In the genomic region with DNA sequence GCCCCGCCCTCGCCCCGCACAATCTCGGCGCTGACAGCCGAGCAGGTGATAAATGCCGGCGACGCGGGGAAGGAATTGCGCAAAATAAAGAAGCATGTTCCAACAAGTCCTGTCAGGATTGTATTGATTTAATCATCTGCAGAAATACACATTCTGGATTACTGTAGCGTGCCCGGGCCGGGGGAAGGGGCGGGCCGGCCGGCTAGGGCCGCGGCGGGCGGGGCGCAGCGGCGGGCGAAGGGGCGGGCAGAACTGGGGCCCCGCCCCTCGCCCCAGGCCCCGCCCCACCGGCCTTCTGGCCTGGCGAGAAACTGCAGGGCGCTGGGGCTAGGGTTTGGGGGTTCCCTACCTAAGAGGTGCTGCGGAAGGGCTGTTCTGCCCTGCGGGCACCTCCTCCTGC, we compare ENCODE assay signal across 12 cellular contexts.
DNase-seq lines count a peak whose midpoint lies in the region; ATAC-seq lines count a peak whose summit lies in the region.
"Had no signal": no experiment of that assay in that cellular context is flagged by ENCODE, and none has a peak within 500 bp of the region (broad histone marks: within the 10 kb centered on the region; RNA-seq: fewer than 3 reads in every experiment).

No MANE protein-coding gene starts in this region.

- H3K27me3 Mint-ChIP-seq in activated CD4-positive, alpha-beta memory T cell treated with anti-CD3 and anti-CD28 coated beads for 36 hours = peaks cover 71% of the 10 kb centered on the region
- peaks cover 79% of the 10 kb centered on the region for H3K27me3 Mint-ChIP-seq in activated CD4-positive, alpha-beta memory T cell treated with anti-CD3 and anti-CD28 coated beads, Interleukin-2, amount 10 ng/mL, durations not matched to agents 7 days and 5 days

- no peaks in the 10 kb centered on the region for H3K9me3 Mint-ChIP-seq in activated CD4-positive, alpha-beta memory T cell treated with anti-CD3 and anti-CD28 coated beads for 36 hours
- H3K9me3 Mint-ChIP-seq in activated CD4-positive, alpha-beta memory T cell treated with anti-CD3 and anti-CD28 coated beads, Interleukin-2, amount 10 ng/mL, durations not matched to agents 7 days and 5 days = no peaks in the 10 kb centered on the region

- no peaks in the 10 kb centered on the region for H3K36me3 ChIP-seq in iPS DF 6.9 (ENCODE audit: control insufficient read depth, insufficient read depth, low read length)
- H3K36me3 ChIP-seq: heart right ventricle had no signal

- peaks cover 61% of the 10 kb centered on the region for H3K27me3 ChIP-seq in iPS DF 6.9 (ENCODE audit: control insufficient read depth, insufficient read depth, low read length)

- no peaks in the 10 kb centered on the region for H3K36me3 Mint-ChIP-seq in activated CD4-positive, alpha-beta memory T cell treated with anti-CD3 and anti-CD28 coated beads for 36 hours
- H3K36me3 Mint-ChIP-seq in activated CD4-positive, alpha-beta memory T cell treated with anti-CD3 and anti-CD28 coated beads, Interleukin-2, amount 10 ng/mL, durations not matched to agents 7 days and 5 days (ENCODE audit: low read depth) = peaks cover 5% of the 10 kb centered on the region

- peaks cover 7% of the 10 kb centered on the region for H3K4me1 ChIP-seq in iPS DF 6.9 (ENCODE audit: control insufficient read depth, insufficient read depth, low read length)

- intact Hi-C loops in activated CD4-positive, alpha-beta memory T cell treated with anti-CD3 and anti-CD28 coated beads for 36 hours (cut with micrococcal nuclease) = loop anchor here (5.0 to 10.0 kb wide), 2 partner anchors 76 to 92 kb away; no protein-coding TSS in a partner anchor

- no peak overlapping the region for H3K4me3 Mint-ChIP-seq in activated CD4-positive, alpha-beta memory T cell treated with anti-CD3 and anti-CD28 coated beads for 36 hours
- no peak overlapping the region for H3K4me3 Mint-ChIP-seq in activated CD4-positive, alpha-beta memory T cell treated with anti-CD3 and anti-CD28 coated beads, Interleukin-2, amount 10 ng/mL, durations not matched to agents 7 days and 5 days

- POLR2A ChIA-PET in activated CD4-positive, alpha-beta memory T cell treated with anti-CD3 and anti-CD28 coated beads for 36 hours (lab: Charles Lee) = no interaction called here
- POLR2A ChIA-PET in activated CD4-positive, alpha-beta memory T cell treated with anti-CD3 and anti-CD28 coated beads, Interleukin-2, amount 10 ng/mL, durations not matched to agents 7 days and 5 days (lab: Charles Lee) = no interaction called here

- H3K27ac ChIP-seq in iPS DF 6.9 (ENCODE audit: low read length) = no peak overlapping the region
- H3K27ac ChIP-seq: C4-2B, heart right ventricle had no signal

- peak; percentile 31 for DNase-seq in activated CD4-positive, alpha-beta memory T cell treated with anti-CD3 and anti-CD28 coated beads for 36 hours
- no peak for DNase-seq in activated CD4-positive, alpha-beta memory T cell treated with anti-CD3 and anti-CD28 coated beads, Interleukin-2, amount 10 ng/mL, durations not matched to agents 7 days and 5 days
- DNase-seq in NCI-H748 (lab: John Stamatoyannopoulos, UW; ENCODE audit: unreplicated experiment) (peak; percentile 62), iPS DF 6.9 (ENCODE audit: low read depth, low spot score) (no peak), NCI-H1092 treated with DMSO at 0.1 percent for 48 hours (lab: John Stamatoyannopoulos, UW) (no peak)
- DNase-seq in stimulated activated naive CD8-positive, alpha-beta T cell treated with anti-CD3 and anti-CD28 coated beads, Interleukin-15, Interleukin-2, amounts not matched to agents 100 U/mL and 50 U/mL, for 24 hours = peak; percentile 35
- DNase-seq: heart right ventricle, NCI-H446 treated with DMSO at 0.1 percent for 48 hours, T1000 had no signal

- CTCF ChIA-PET in activated CD4-positive, alpha-beta memory T cell treated with anti-CD3 and anti-CD28 coated beads for 36 hours (lab: Charles Lee) = no interaction called here
- CTCF ChIA-PET in activated CD4-positive, alpha-beta memory T cell treated with anti-CD3 and anti-CD28 coated beads, Interleukin-2, amount 10 ng/mL, durations not matched to agents 7 days and 5 days (lab: Charles Lee) = no interaction called here

- no CpG with 5 or more reads among the region's 34 CpGs for WGBS in iPS DF 6.9 (ENCODE audit: insufficient coverage, insufficient read length)

- H3K9me3 ChIP-seq in iPS DF 6.9 (ENCODE audit: control insufficient read depth, insufficient read depth, low read length) = no peaks in the 10 kb centered on the region
- H3K9me3 ChIP-seq: heart right ventricle had no signal

- peak overlapping the region; percentile 25; the same call in 1 of the 2 replicates for H3K4me3 ChIP-seq in iPS DF 6.9 (ENCODE audit: low read length)
- H3K4me3 ChIP-seq: heart right ventricle had no signal

- peaks cover 23% of the 10 kb centered on the region for H3K4me1 Mint-ChIP-seq in activated CD4-positive, alpha-beta memory T cell treated with anti-CD3 and anti-CD28 coated beads for 36 hours (ENCODE audit: low read depth)
- H3K4me1 Mint-ChIP-seq in activated CD4-positive, alpha-beta memory T cell treated with anti-CD3 and anti-CD28 coated beads, Interleukin-2, amount 10 ng/mL, durations not matched to agents 7 days and 5 days = peaks cover 23% of the 10 kb centered on the region

- H3K27ac Mint-ChIP-seq in activated CD4-positive, alpha-beta memory T cell treated with anti-CD3 and anti-CD28 coated beads for 36 hours = no peak overlapping the region
- no peak overlapping the region for H3K27ac Mint-ChIP-seq in activated CD4-positive, alpha-beta memory T cell treated with anti-CD3 and anti-CD28 coated beads, Interleukin-2, amount 10 ng/mL, durations not matched to agents 7 days and 5 days

- ATAC-seq in stimulated activated naive CD8-positive, alpha-beta T cell treated with anti-CD3 and anti-CD28 coated beads, Interleukin-15, Interleukin-2, amounts not matched to agents 100 U/mL and 50 U/mL, for 24 hours = no peak
- ATAC-seq in HG02885 (IDR thresholded peaks at IDR 0.05; ENCODE audit: poor library complexity, unreplicated experiment) (no peak), HG02938 (IDR thresholded peaks at IDR 0.05; ENCODE audit: unreplicated experiment) (no peak)

Comparison
In these comparisons a context has a peak if more than half of its experiments do, and no peak if none do; other contexts are left out.
1. DNase-seq: peak in activated CD4-positive, alpha-beta memory T cell treated with anti-CD3 and anti-CD28 coated beads for 36 hours (single experiment), NCI-H748 (single experiment) and stimulated activated naive CD8-positive, alpha-beta T cell treated with anti-CD3 and anti-CD28 coated beads, Interleukin-15, Interleukin-2, amounts not matched to agents 100 U/mL and 50 U/mL, for 24 hours (single experiment); none in activated CD4-positive, alpha-beta memory T cell treated with anti-CD3 and anti-CD28 coated beads, Interleukin-2, amount 10 ng/mL, durations not matched to agents 7 days and 5 days (single experiment), iPS DF 6.9 (single experiment) and NCI-H1092 treated with DMSO at 0.1 percent for 48 hours (single experiment).